Comparison of ENCODE assay signal across 14 cellular contexts in genomic region chr1:191575180-191575579, GRCh38.
"Had no signal": no experiment of that assay in that cellular context is flagged by ENCODE, and none has a peak within 500 bp of the region (broad histone marks: within the 10 kb centered on the region; RNA-seq: fewer than 3 reads in every experiment).

No MANE protein-coding gene starts in this region.

- H3K4me1 Mint-ChIP-seq: activated naive CD8-positive, alpha-beta T cell treated with anti-CD3 and anti-CD28 coated beads, Interleukin-2, amount 50 U/mL, for 24 hours; activated T-helper 17 cell treated with anti-CD3 and anti-CD28 coated beads, Interleukin-2, amount 50 U/mL, for 72 hours; naive thymus-derived CD8-positive, alpha-beta T cell; stimulated activated naive B cell treated with anti-CD40 and anti-IgM and Interleukin-4, amounts not matched to agents 10 μg/mL and 1 μg/mL and 100 μg/mL, for 72 hours had no signal

- H3K36me3 Mint-ChIP-seq: naive thymus-derived CD8-positive, alpha-beta T cell; stimulated activated naive B cell treated with anti-CD40 and anti-IgM and Interleukin-4, amounts not matched to agents 10 μg/mL and 1 μg/mL and 100 μg/mL, for 72 hours had no signal

- ATAC-seq: activated CD4-positive, CD25-positive, alpha-beta regulatory T cell treated with anti-CD3 and anti-CD28 coated beads, Interleukin-2, amount 50 U/mL, for 24 hours; activated naive CD8-positive, alpha-beta T cell treated with anti-CD3 and anti-CD28 coated beads, Interleukin-2, amount 50 U/mL, for 24 hours; activated T-helper 17 cell treated with anti-CD3 and anti-CD28 coated beads, Interleukin-2, amount 50 U/mL, for 72 hours; naive thymus-derived CD8-positive, alpha-beta T cell; stimulated activated naive B cell treated with anti-CD40 and anti-IgM and Interleukin-4, amounts not matched to agents 10 μg/mL and 1 μg/mL and 100 μg/mL, for 72 hours had no signal

- H3K4me3 Mint-ChIP-seq: activated naive CD8-positive, alpha-beta T cell treated with anti-CD3 and anti-CD28 coated beads, Interleukin-2, amount 50 U/mL, for 24 hours; activated T-helper 17 cell treated with anti-CD3 and anti-CD28 coated beads, Interleukin-2, amount 50 U/mL, for 72 hours; naive thymus-derived CD8-positive, alpha-beta T cell; stimulated activated naive B cell treated with anti-CD40 and anti-IgM and Interleukin-4, amounts not matched to agents 10 μg/mL and 1 μg/mL and 100 μg/mL, for 72 hours had no signal

- H3K4me1 ChIP-seq: ascending aorta, colonic mucosa, left ventricle myocardium inferior, vagina had no signal

- H3K27me3 ChIP-seq: ascending aorta, colonic mucosa, neutrophil, tibial nerve, vagina had no signal

- H3K4me3 ChIP-seq: ascending aorta, colonic mucosa, left ventricle myocardium inferior, tibial nerve, vagina had no signal

- DNase-seq: activated naive CD4-positive, alpha-beta T cell treated with Interleukin-2 at 50 U/mL for 16 hours; activated naive CD8-positive, alpha-beta T cell treated with anti-CD3 and anti-CD28 coated beads, Interleukin-2, amount 50 U/mL, for 24 hours; caudate nucleus; colonic mucosa; left ventricle myocardium inferior; naive thymus-derived CD8-positive, alpha-beta T cell; retina; stimulated activated naive B cell treated with anti-CD40 and anti-IgM and Interleukin-4, amounts not matched to agents 10 μg/mL and 1 μg/mL and 100 μg/mL, for 72 hours had no signal

- H3K27me3 Mint-ChIP-seq: activated naive CD8-positive, alpha-beta T cell treated with anti-CD3 and anti-CD28 coated beads, Interleukin-2, amount 50 U/mL, for 24 hours; activated T-helper 17 cell treated with anti-CD3 and anti-CD28 coated beads, Interleukin-2, amount 50 U/mL, for 72 hours; naive thymus-derived CD8-positive, alpha-beta T cell; stimulated activated naive B cell treated with anti-CD40 and anti-IgM and Interleukin-4, amounts not matched to agents 10 μg/mL and 1 μg/mL and 100 μg/mL, for 72 hours had no signal

- H3K27ac Mint-ChIP-seq: activated naive CD8-positive, alpha-beta T cell treated with anti-CD3 and anti-CD28 coated beads, Interleukin-2, amount 50 U/mL, for 24 hours; activated T-helper 17 cell treated with anti-CD3 and anti-CD28 coated beads, Interleukin-2, amount 50 U/mL, for 72 hours; naive thymus-derived CD8-positive, alpha-beta T cell; stimulated activated naive B cell treated with anti-CD40 and anti-IgM and Interleukin-4, amounts not matched to agents 10 μg/mL and 1 μg/mL and 100 μg/mL, for 72 hours had no signal

- H3K36me3 ChIP-seq: ascending aorta, colonic mucosa, left ventricle myocardium inferior, neutrophil, tibial nerve, vagina had no signal

- H3K27ac ChIP-seq: ascending aorta, colonic mucosa, left ventricle myocardium inferior, neutrophil, tibial nerve, vagina had no signal

- H3K9me3 ChIP-seq: ascending aorta, colonic mucosa, neutrophil, tibial nerve, vagina had no signal
